Comparison of ENCODE assay signal across 25 cellular contexts in genomic region chr5:136799806-136800372, GRCh38.
DNase-seq lines count a peak whose midpoint lies in the region; ATAC-seq, FAIRE-seq and TF ChIP-seq lines count a peak whose summit lies in the region.
"Had no signal": no experiment of that assay in that cellular context is flagged by ENCODE, and none has a peak within 500 bp of the region (broad histone marks: within the 10 kb centered on the region; RNA-seq: fewer than 3 reads in every experiment).

No MANE protein-coding gene starts in this region.

- TF ChIP-seq CTCF in GM23338 (conservative IDR thresholded peaks at IDR 0.05; ENCODE audit: low read depth in 2 of 2) (peak; percentile 21 to 51; a peak in 3 of 4 replicates), endodermal cell (conservative IDR thresholded peaks at IDR 0.05) (peak; percentile 57), osteoblast (IDR thresholded peaks at IDR 0.05; ENCODE audit: extremely low read depth, low read depth, low read length) (no peak), mesothelial cell of epicardium (IDR thresholded peaks at IDR 0.05; ENCODE audit: unreplicated experiment) (no peak)

- H3K4me3 ChIP-seq in GM23338 = no peak overlapping the region
- no peak overlapping the region for H3K4me3 ChIP-seq in endodermal cell (ENCODE audit: low read length)
- H3K4me3 ChIP-seq in osteoblast (ENCODE audit: insufficient read depth, low read length) = no peak overlapping the region

- DNase-seq in GM23338 (ENCODE audit: low spot score) (peak; percentile 29), M059J (ENCODE audit: low read depth) (peak; percentile 61), endodermal cell (peak; percentile 53), osteoblast (ENCODE audit: insufficient read length, low spot score, missing footprints) (no peak), mesothelial cell of epicardium (ENCODE audit: low spot score in 2 of 2, unreplicated experiment in 2 of 2) (no peak), T-helper 17 cell (no peak), RCC 7860 (ENCODE audit: low spot score) (no peak)
- DNase-seq: activated CD8-positive, alpha-beta memory T cell treated with anti-CD3 and anti-CD28 coated beads, Interleukin-2, amount 50 U/mL, for 48 hours; activated CD8-positive, alpha-beta T cell treated with anti-CD3 and anti-CD28 coated beads for 36 hours; activated naive CD4-positive, alpha-beta T cell treated with anti-CD3 and anti-CD28 coated beads, Interleukin-2, amount 50 U/mL, for 16 hours; Calu3; DMS79; KBM-7; kidney; naive thymus-derived CD8-positive, alpha-beta T cell; NCI-H1417 treated with DMSO at 0.1 percent for 48 hours; NCI-H2081; NCI-H748 treated with DMSO at 0.1 percent for 48 hours; stimulated activated CD4-positive, alpha-beta T cell treated with anti-CD3 and anti-CD28 coated beads, Interleukin-4, amount 100 ng/mL, for 4 hours had no signal

- H3K4me1 ChIP-seq in GM23338 (ENCODE audit: insufficient read depth) (no peaks in the 10 kb centered on the region), endodermal cell (ENCODE audit: control insufficient read depth, insufficient read depth, low read length) (no peaks in the 10 kb centered on the region), osteoblast (ENCODE audit: insufficient read depth, low read length) (peaks cover 7% of the 10 kb centered on the region)

- no peaks in the 10 kb centered on the region for H3K4me1 Mint-ChIP-seq in GM23338
- H3K4me1 Mint-ChIP-seq in endodermal cell = no peaks in the 10 kb centered on the region
- H3K4me1 Mint-ChIP-seq in mesothelial cell of epicardium = no peaks in the 10 kb centered on the region
- no peaks in the 10 kb centered on the region for H3K4me1 Mint-ChIP-seq in T-helper 17 cell
- H3K4me1 Mint-ChIP-seq: activated T-helper 17 cell treated with anti-CD3 and anti-CD28 coated beads, Interleukin-2, amount 50 U/mL, for 72 hours; naive thymus-derived CD8-positive, alpha-beta T cell had no signal

- H3K9ac ChIP-seq in endodermal cell (ENCODE audit: extremely low read depth, low read length, poor library complexity, severe bottlenecking) = no peak overlapping the region

- H3F3A ChIP-seq in GM23338 (replicated peaks; ENCODE audit: low read depth) = no peaks in the 10 kb centered on the region

- H3K79me2 ChIP-seq in GM23338 (replicated peaks; ENCODE audit: insufficient read depth) (no peaks in the 10 kb centered on the region), osteoblast (ENCODE audit: insufficient read depth, low read length) (no peaks in the 10 kb centered on the region)

- no peaks in the 10 kb centered on the region for H3K36me3 Mint-ChIP-seq in GM23338 (ENCODE audit: low read depth)
- H3K36me3 Mint-ChIP-seq in endodermal cell (ENCODE audit: low read depth) = no peaks in the 10 kb centered on the region
- H3K36me3 Mint-ChIP-seq in mesothelial cell of epicardium = no peaks in the 10 kb centered on the region
- no peaks in the 10 kb centered on the region for H3K36me3 Mint-ChIP-seq in T-helper 17 cell (ENCODE audit: low read depth)
- H3K36me3 Mint-ChIP-seq: type B pancreatic cell had no signal

- H3K9me2 ChIP-seq in GM23338 (ENCODE audit: insufficient read depth) = no peaks in the 10 kb centered on the region

- H3K27me3 Mint-ChIP-seq in GM23338 (ENCODE audit: insufficient read depth, low read depth, poor library complexity) = peaks cover 4% of the 10 kb centered on the region
- no peaks in the 10 kb centered on the region for H3K27me3 Mint-ChIP-seq in endodermal cell (ENCODE audit: insufficient read depth)
- H3K27me3 Mint-ChIP-seq in mesothelial cell of epicardium (ENCODE audit: low read depth) = peaks cover 21% of the 10 kb centered on the region
- H3K27me3 Mint-ChIP-seq in T-helper 17 cell = no peaks in the 10 kb centered on the region
- H3K27me3 Mint-ChIP-seq: activated CD8-positive, alpha-beta T cell treated with anti-CD3 and anti-CD28 coated beads for 36 hours; activated T-helper 17 cell treated with anti-CD3 and anti-CD28 coated beads, Interleukin-2, amount 50 U/mL, for 72 hours had no signal

- FAIRE-seq in RCC 7860 (lab: Jason Lieb, UNC) = no peak
- FAIRE-seq: GM18507, kidney had no signal

- H3K4me2 ChIP-seq in GM23338 = no peak overlapping the region
- no peak overlapping the region for H3K4me2 ChIP-seq in osteoblast (ENCODE audit: insufficient read depth, low read length)

- H3K27ac Mint-ChIP-seq in GM23338 (no peak overlapping the region), endodermal cell (no peak overlapping the region), mesothelial cell of epicardium (no peak overlapping the region), T-helper 17 cell (no peak overlapping the region)
- H3K27ac Mint-ChIP-seq: activated CD8-positive, alpha-beta T cell treated with anti-CD3 and anti-CD28 coated beads for 36 hours; activated T-helper 17 cell treated with anti-CD3 and anti-CD28 coated beads, Interleukin-2, amount 50 U/mL, for 72 hours; naive thymus-derived CD8-positive, alpha-beta T cell; progenitor cell of endocrine pancreas; type B pancreatic cell had no signal

- H4K20me1 ChIP-seq in GM23338 (replicated peaks; ENCODE audit: insufficient read depth) (no peaks in the 10 kb centered on the region), osteoblast (ENCODE audit: insufficient read depth, low read length) (no peaks in the 10 kb centered on the region)

- H3K4me3 Mint-ChIP-seq in GM23338 (no peak overlapping the region), endodermal cell (no peak overlapping the region), mesothelial cell of epicardium (no peak overlapping the region), T-helper 17 cell (no peak overlapping the region)
- H3K4me3 Mint-ChIP-seq: activated CD8-positive, alpha-beta T cell treated with anti-CD3 and anti-CD28 coated beads for 36 hours; activated T-helper 17 cell treated with anti-CD3 and anti-CD28 coated beads, Interleukin-2, amount 50 U/mL, for 72 hours; naive thymus-derived CD8-positive, alpha-beta T cell; type B pancreatic cell had no signal

- 71 to 80% methylated on average over 1 of the region's 1 CpG for WGBS in endodermal cell (ENCODE audit: insufficient coverage in 1 of 2, insufficient read length in 1 of 2), 2 experiments

- H3K27ac ChIP-seq in GM23338 (ENCODE audit: low read depth) = no peak overlapping the region
- H3K27ac ChIP-seq in endodermal cell (ENCODE audit: low read depth, low read length) = no peak overlapping the region
- H3K27ac ChIP-seq in osteoblast (ENCODE audit: low read depth, low read length) = no peak overlapping the region
- H3K27ac ChIP-seq: C4-2B had no signal

- H3K36me3 ChIP-seq in GM23338 (ENCODE audit: insufficient read depth) = no peaks in the 10 kb centered on the region
- H3K36me3 ChIP-seq in endodermal cell (ENCODE audit: control insufficient read depth, insufficient read depth, low read length) = no peaks in the 10 kb centered on the region
- H3K36me3 ChIP-seq in osteoblast (ENCODE audit: insufficient read depth, low read length) = no peaks in the 10 kb centered on the region

- ATAC-seq in GM23338 (peak; percentile 73), T-helper 17 cell (no peak)
- ATAC-seq: activated CD8-positive, alpha-beta T cell treated with anti-CD3 and anti-CD28 coated beads for 36 hours; activated T-helper 17 cell treated with anti-CD3 and anti-CD28 coated beads, Interleukin-2, amount 50 U/mL, for 72 hours; naive thymus-derived CD8-positive, alpha-beta T cell; sciatic nerve had no signal

- H3K27me3 ChIP-seq in GM23338 (ENCODE audit: insufficient read depth) = no peaks in the 10 kb centered on the region
- no peaks in the 10 kb centered on the region for H3K27me3 ChIP-seq in endodermal cell (ENCODE audit: control insufficient read depth, insufficient read depth, low read length, poor library complexity, severe bottlenecking)
- no peaks in the 10 kb centered on the region for H3K27me3 ChIP-seq in osteoblast (ENCODE audit: insufficient read depth, low read length)

- H2AFZ ChIP-seq in GM23338 (no peak overlapping the region), osteoblast (ENCODE audit: low read length) (peak overlapping the region; percentile 35)

- no peaks in the 10 kb centered on the region for H3K9me3 ChIP-seq in endodermal cell (ENCODE audit: control insufficient read depth, low read length)
- no peaks in the 10 kb centered on the region for H3K9me3 ChIP-seq in osteoblast (ENCODE audit: low read depth, low read length)
- H3K9me3 ChIP-seq in T-helper 17 cell (ENCODE audit: control insufficient read depth, low read length, poor library complexity, severe bottlenecking) = no peaks in the 10 kb centered on the region

- H3K9me3 Mint-ChIP-seq in GM23338 (no peaks in the 10 kb centered on the region; the same call in 2 of the 3 replicates), endodermal cell (no peaks in the 10 kb centered on the region), mesothelial cell of epicardium (no peaks in the 10 kb centered on the region)
- H3K9me3 Mint-ChIP-seq: activated CD8-positive, alpha-beta T cell treated with anti-CD3 and anti-CD28 coated beads for 36 hours; type B pancreatic cell had no signal

TF ChIP-seq in GM23338, 12 proteins besides CTCF, POLR2A, EP300 and RAD21 (continues in another document):
- TF ChIP-seq ETS1 (IDR thresholded peaks at IDR 0.05) (no peak), ZNF114 (CRISPR knock-in tag; IDR thresholded peaks at IDR 0.05) (no peak)

Comparison
In these comparisons a context has a peak if more than half of its experiments do, and no peak if none do; other contexts are left out.
1. DNase-seq: peak in GM23338 (single experiment), M059J (single experiment) and endodermal cell (single experiment); none in osteoblast (single experiment), mesothelial cell of epicardium (0 of 2), T-helper 17 cell (0 of 3) and RCC 7860 (single experiment).
2. CTCF ChIP-seq: peak in GM23338 (2 of 2) and endodermal cell (single experiment); none in osteoblast (single experiment) and mesothelial cell of epicardium (single experiment).